Comparison of ENCODE assay signal across 16 cellular contexts in the genomic region with DNA sequence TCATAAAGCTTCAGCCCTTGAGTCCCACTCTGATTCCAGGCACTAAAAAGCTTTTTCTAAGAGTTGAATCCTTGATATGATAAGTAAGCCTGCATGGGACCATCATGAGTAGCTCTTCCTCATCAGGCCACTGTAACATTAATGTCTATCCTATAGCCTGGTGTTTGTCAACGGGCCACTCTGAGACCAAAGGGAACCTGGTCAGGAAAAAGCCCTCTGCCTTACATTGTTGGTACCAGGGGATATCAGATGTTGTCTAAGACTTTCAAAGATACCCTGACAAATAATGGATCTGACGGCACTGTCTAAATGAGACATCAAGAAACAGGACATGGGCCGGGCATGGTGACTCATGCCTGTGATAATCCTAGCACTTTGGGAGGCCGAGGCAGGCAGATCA. TPM values are rescaled to one million over a fixed set of nuclear protein-coding genes. Genes with fewer than 3 reads are reported as not detected.
DNase-seq lines count a peak whose midpoint lies in the region; ATAC-seq and TF ChIP-seq lines count a peak whose summit lies in the region.
"Had no signal": no experiment of that assay in that cellular context is flagged by ENCODE, and none has a peak within 500 bp of the region (broad histone marks: within the 10 kb centered on the region; RNA-seq: fewer than 3 reads in every experiment).

No MANE protein-coding gene starts in this region.

- H3K4me3 Mint-ChIP-seq in memory B cell, result peak overlapping the region; percentile 21
- no peak overlapping the region for H3K4me3 Mint-ChIP-seq in stimulated activated memory B cell treated with anti-CD40 and anti-IgM and Interleukin-4, amounts not matched to agents 10 μg/mL and 1 μg/mL and 100 μg/mL, for 72 hours
- no peak overlapping the region for H3K4me3 Mint-ChIP-seq in stimulated activated naive CD8-positive, alpha-beta T cell treated with anti-CD3 and anti-CD28 coated beads, Interleukin-15, amount 100 ng/mL, for 72 hours
- H3K4me3 Mint-ChIP-seq: CD8-positive, alpha-beta T cell had no signal

- in situ Hi-C loops in Panc1 (cut with HindIII; ENCODE audit: low pct_unique_long_range_greater_than_20kb, low sequenced_read_pairs), result no loop called here

- peak; percentile 37 for DNase-seq in HT1080 (ENCODE audit: low read depth)
- no peak for DNase-seq in Panc1 (ENCODE audit: low read depth, low spot score)
- no peak for DNase-seq in memory B cell (ENCODE audit: low spot score in 2 of 2)
- no peak for DNase-seq in SIG-M5 treated with dmso at 0.1 percent for 504 hours (lab: John Stamatoyannopoulos, UW; ENCODE audit: unreplicated experiment)
- DNase-seq in NCI-H2196 (lab: John Stamatoyannopoulos, UW; ENCODE audit: unreplicated experiment), result no peak
- DNase-seq in stimulated activated naive CD8-positive, alpha-beta T cell treated with anti-CD3 and anti-CD28 coated beads, Interleukin-15, amount 100 ng/mL, for 72 hours, result no peak
- DNase-seq: CD8-positive, alpha-beta T cell; DMS79 treated with DMSO at 0.1 percent for 48 hours; HCEC 1CT; NCI-H1417; NCI-H187 treated with DMSO at 0.1 percent for 48 hours; NCI-H446 treated with DMSO at 0.1 percent for 48 hours; OCI-M1; SW 1271 had no signal

- H3K27ac ChIP-seq in Panc1 (ENCODE audit: low read length), result peak overlapping the region; percentile 59; the same call in 1 of the 2 replicates
- H3K27ac ChIP-seq: SJSA1 had no signal

- POLR2A ChIA-PET in Panc1 (lab: Charles Lee), result no interaction called here

- H3K27me3 Mint-ChIP-seq in memory B cell, result no peaks in the 10 kb centered on the region
- no peaks in the 10 kb centered on the region for H3K27me3 Mint-ChIP-seq in stimulated activated memory B cell treated with anti-CD40 and anti-IgM and Interleukin-4, amounts not matched to agents 10 μg/mL and 1 μg/mL and 100 μg/mL, for 72 hours
- peaks cover 8% of the 10 kb centered on the region for H3K27me3 Mint-ChIP-seq in stimulated activated naive CD8-positive, alpha-beta T cell treated with anti-CD3 and anti-CD28 coated beads, Interleukin-15, amount 100 ng/mL, for 72 hours

- no peaks in the 10 kb centered on the region for H3K9me3 ChIP-seq in Panc1 (ENCODE audit: control insufficient read depth, insufficient read depth, low read depth, low read length)
- H3K9me3 ChIP-seq: SJSA1 had no signal

- CTCF ChIA-PET in Panc1 (lab: Charles Lee), result no interaction called here

- TF ChIP-seq CTCF in Panc1 (IDR thresholded peaks at IDR 0.05), result no peak

- H3K36me3 ChIP-seq in Panc1 (ENCODE audit: control insufficient read depth, insufficient read depth, low read length), result no peaks in the 10 kb centered on the region
- H3K36me3 ChIP-seq: SJSA1 had no signal

- peak overlapping the region; percentile 88 for H3K27ac Mint-ChIP-seq in memory B cell
- peak overlapping the region; percentile 66 for H3K27ac Mint-ChIP-seq in stimulated activated memory B cell treated with anti-CD40 and anti-IgM and Interleukin-4, amounts not matched to agents 10 μg/mL and 1 μg/mL and 100 μg/mL, for 72 hours
- no peak overlapping the region for H3K27ac Mint-ChIP-seq in stimulated activated naive CD8-positive, alpha-beta T cell treated with anti-CD3 and anti-CD28 coated beads, Interleukin-15, amount 100 ng/mL, for 72 hours
- H3K27ac Mint-ChIP-seq: CD8-positive, alpha-beta T cell had no signal

- BruUV-seq in Panc1 (replicated peaks; lab: Mats Ljungman, UMichigan), result no TSS peak

- peaks cover 33% of the 10 kb centered on the region for H3K4me1 ChIP-seq in Panc1 (ENCODE audit: control insufficient read depth, insufficient read depth, low read length)

- ATAC-seq in Panc1 (no peak), memory B cell (ENCODE audit: low read depth) (no peak)
- no peak for ATAC-seq in stimulated activated memory B cell treated with anti-CD40 and anti-IgM and Interleukin-4, amounts not matched to agents 10 μg/mL and 1 μg/mL and 100 μg/mL, for 72 hours
- ATAC-seq in stimulated activated naive CD8-positive, alpha-beta T cell treated with anti-CD3 and anti-CD28 coated beads, Interleukin-15, amount 100 ng/mL, for 72 hours, result no peak
- ATAC-seq: CD8-positive, alpha-beta T cell had no signal

- no peak overlapping the region for H3K4me3 ChIP-seq in Panc1 (ENCODE audit: low read depth in 2 of 2, low read length in 2 of 2)
- H3K4me3 ChIP-seq: SJSA1 had no signal

- peaks cover 52% of the 10 kb centered on the region for H3K4me1 Mint-ChIP-seq in memory B cell
- H3K4me1 Mint-ChIP-seq in stimulated activated memory B cell treated with anti-CD40 and anti-IgM and Interleukin-4, amounts not matched to agents 10 μg/mL and 1 μg/mL and 100 μg/mL, for 72 hours, result peaks cover 82% of the 10 kb centered on the region
- H3K4me1 Mint-ChIP-seq in stimulated activated naive CD8-positive, alpha-beta T cell treated with anti-CD3 and anti-CD28 coated beads, Interleukin-15, amount 100 ng/mL, for 72 hours, result no peaks in the 10 kb centered on the region

- peaks cover 1% of the 10 kb centered on the region for H3K9me3 Mint-ChIP-seq in memory B cell
- H3K9me3 Mint-ChIP-seq in stimulated activated memory B cell treated with anti-CD40 and anti-IgM and Interleukin-4, amounts not matched to agents 10 μg/mL and 1 μg/mL and 100 μg/mL, for 72 hours, result no peaks in the 10 kb centered on the region
- H3K9me3 Mint-ChIP-seq in stimulated activated naive CD8-positive, alpha-beta T cell treated with anti-CD3 and anti-CD28 coated beads, Interleukin-15, amount 100 ng/mL, for 72 hours, result no peaks in the 10 kb centered on the region
- H3K9me3 Mint-ChIP-seq: CD8-positive, alpha-beta T cell had no signal

- peaks cover 30% of the 10 kb centered on the region for H3K36me3 Mint-ChIP-seq in memory B cell
- H3K36me3 Mint-ChIP-seq in stimulated activated memory B cell treated with anti-CD40 and anti-IgM and Interleukin-4, amounts not matched to agents 10 μg/mL and 1 μg/mL and 100 μg/mL, for 72 hours, result peaks cover 17% of the 10 kb centered on the region
- H3K36me3 Mint-ChIP-seq: CD8-positive, alpha-beta T cell had no signal

- intact Hi-C loops in Panc1 (cut with micrococcal nuclease; ENCODE audit: unreplicated experiment), result no loop called here

- H3K27me3 ChIP-seq in Panc1 (ENCODE audit: control insufficient read depth, insufficient read depth, low read length), result no peaks in the 10 kb centered on the region
- H3K27me3 ChIP-seq: SJSA1 had no signal

RNA-seq across cellular contexts. Expression of a gene that starts 26.1 kb away (rescaled TPM):
- 28.1 and 28.2 TPM in 2 replicates for total RNA-seq in HT1080 (2014; rRNA removed; shearing (Covaris generic))
- 16.1 and 18.5 TPM in 2 replicates for polyA plus RNA-seq in HT1080 (2015; cell fraction: cytosol; rRNA removed)
- polyA plus RNA-seq in HT1080 (2015; cell fraction: nucleus; rRNA removed), result 15.7 and 15.9 TPM in 2 replicates
- 21.7 TPM for total RNA-seq in Panc1 (2021; ENCODE audit: unreplicated experiment)
- polyA plus RNA-seq in Panc1 (2012; ENCODE audit: insufficient read length), result 15.5 TPM

Comparison
In these comparisons a context has a peak if more than half of its experiments do, and no peak if none do; other contexts are left out.
1. H3K27ac Mint-ChIP-seq: peak in memory B cell (single experiment) and stimulated activated memory B cell treated with anti-CD40 and anti-IgM and Interleukin-4, amounts not matched to agents 10 μg/mL and 1 μg/mL and 100 μg/mL, for 72 hours (single experiment); none in stimulated activated naive CD8-positive, alpha-beta T cell treated with anti-CD3 and anti-CD28 coated beads, Interleukin-15, amount 100 ng/mL, for 72 hours (0 of 2).